26 cellular contexts compared by ENCODE assay signal in genomic region chr17:10071141-10071540, GRCh38.
"Had no signal": no experiment of that assay in that cellular context is flagged by ENCODE, and none has a peak within 500 bp of the region (broad histone marks: within the 10 kb centered on the region; RNA-seq: fewer than 3 reads in every experiment).

No MANE protein-coding gene starts in this region.

- DNase-seq: activated CD4-positive, alpha-beta memory T cell treated with anti-CD3 and anti-CD28 coated beads, Interleukin-2, amount 10 ng/mL, durations not matched to agents 7 days and 5 days; activated CD4-positive, alpha-beta T cell treated with anti-CD3 and anti-CD28 coated beads for 36 hours; activated CD4-positive, alpha-beta T cell treated with anti-CD3 and anti-CD28 coated beads, Interleukin-2, amount 50 U/mL, for 1 hour; activated CD8-positive, alpha-beta memory T cell treated with anti-CD3 and anti-CD28 coated beads, Interleukin-2, amount 50 U/mL, for 4 hours; activated naive CD4-positive, alpha-beta T cell treated with anti-CD3 and anti-CD28 coated beads, Interleukin-2, amount 50 U/mL, for 16 hours; activated naive CD8-positive, alpha-beta T cell treated with anti-CD3 and anti-CD28 coated beads, Interleukin-2, amount 10 ng/mL, durations not matched to agents 7 days and 5 days; activated T-cell treated with anti-CD3 and anti-CD28 coated beads, Interleukin-2, amount 50 U/mL, for 1 hour; adrenal gland; anterior cingulate cortex; caudate nucleus; MM.1S; NCI-H1105; NCI-H1436; NCI-H1694 treated with DMSO at 0.1 percent for 48 hours; NCI-H2029 treated with DMSO at 0.1 percent for 48 hours; NCI-H510A treated with DMSO at 0.1 percent for 48 hours; NCI-H69; NK-92 treated with Interleukin-12 subunit alpha and Interleukin-12 subunit beta, amount 100 ng/mL, for 24 hours; OCI-M1; Right ventricle myocardium superior; SJCRH30; SK-N-SH; T-helper 1 cell; WERI-Rb-1 had no signal

- H3K36me3 ChIP-seq: adrenal gland, SJCRH30, WERI-Rb-1 had no signal

- H3K4me3 ChIP-seq: adrenal gland, SJCRH30 had no signal

- H3K4me1 ChIP-seq: SJCRH30 had no signal

- H3K4me2 ChIP-seq: SK-N-SH had no signal

- H3K27ac ChIP-seq: adrenal gland, RWPE1, SJCRH30, WERI-Rb-1 had no signal

- H3K9me3 ChIP-seq: adrenal gland, SJCRH30, SK-N-SH had no signal

- H3K27me3 ChIP-seq: adrenal gland, SJCRH30 had no signal

- H3K9ac ChIP-seq: SK-N-SH had no signal

- ATAC-seq: activated CD4-positive, alpha-beta T cell treated with anti-CD3 and anti-CD28 coated beads for 36 hours; Panc1 had no signal
